ENCODE assay signal across 18 cellular contexts in genomic region chr5:83467315-83468044, GRCh38. TPM values are rescaled to one million over a fixed set of nuclear protein-coding genes. Genes with fewer than 3 reads are reported as not detected.
A peak's percentile ranks its signal among the peaks of the same experiment; 100 is the strongest.
DNase-seq lines count a peak whose midpoint lies in the region; ATAC-seq and TF ChIP-seq lines count a peak whose summit lies in the region.
"Had no signal": no experiment of that assay in that cellular context is flagged by ENCODE, and none has a peak within 500 bp of the region (broad histone marks: within the 10 kb centered on the region; RNA-seq: fewer than 3 reads in every experiment).

No MANE protein-coding gene starts in this region.

- intact Hi-C loops in naive thymus-derived CD4-positive, alpha-beta T cell (cut with micrococcal nuclease) = no loop called here

- DNase-seq in AG10803 (ENCODE audit: low read depth) = peak; percentile 70
- DNase-seq in NCI-H2227 treated with DMSO at 0.1 percent for 48 hours (lab: John Stamatoyannopoulos, UW) = peak; percentile 50
- DNase-seq in fibroblast of pulmonary artery (ENCODE audit: low read depth) = peak; percentile 63
- DNase-seq in NCI-H526 treated with DMSO at 0.1 percent for 48 hours (lab: John Stamatoyannopoulos, UW) = no peak
- DNase-seq in MG63 = no peak
- no peak for DNase-seq in erythroblast (lab: John Stamatoyannopoulos, UW)
- no peak for DNase-seq in naive thymus-derived CD4-positive, alpha-beta T cell
- DNase-seq: activated CD8-positive, alpha-beta T cell treated with anti-CD3 and anti-CD28 coated beads, Interleukin-2, amount 10 ng/mL, durations not matched to agents 7 days and 5 days; activated effector memory CD4-positive, alpha-beta T cell treated with anti-CD3 and anti-CD28 coated beads, Interleukin-2, amount 50 U/mL, for 16 hours; AML-193; caudate nucleus; NCI-H1436; stimulated activated CD4-positive, alpha-beta T cell treated with anti-CD3 and anti-CD28 coated beads, Interleukin-4, amount 100 ng/mL, for 24 hours had no signal

- no peaks in the 10 kb centered on the region for H3K27me3 Mint-ChIP-seq in nephron (ENCODE audit: low read depth)
- H3K27me3 Mint-ChIP-seq in naive thymus-derived CD4-positive, alpha-beta T cell = peaks cover 56 to 73% (median 71%) of the 10 kb centered on the region in 5 donors

- peaks cover 8% of the 10 kb centered on the region for H3K36me3 Mint-ChIP-seq in nephron (ENCODE audit: low read depth)
- H3K36me3 Mint-ChIP-seq in naive thymus-derived CD4-positive, alpha-beta T cell = peaks cover 0 to 5% (median 0%) of the 10 kb centered on the region in 5 donors
- H3K36me3 Mint-ChIP-seq: stimulated activated memory B cell treated with anti-CD40 and anti-IgM and Interleukin-4, amounts not matched to agents 10 μg/mL and 1 μg/mL and 100 μg/mL, for 72 hours had no signal

- TF ChIP-seq CTCF in AG10803 (conservative IDR thresholded peaks at IDR 0.05; ENCODE audit: low read length) (peak; percentile 62), fibroblast of pulmonary artery (IDR thresholded peaks at IDR 0.05; ENCODE audit: low read length, missing control alignments) (peak; percentile 25), nephron (IDR thresholded peaks at IDR 0.05; ENCODE audit: unreplicated experiment in 3 of 3) (peak in 1 of 3 experiments; percentile 11)

- no peaks in the 10 kb centered on the region for H3K36me3 ChIP-seq in MG63
- no peaks in the 10 kb centered on the region for H3K36me3 ChIP-seq in naive thymus-derived CD4-positive, alpha-beta T cell (ENCODE audit: control insufficient read depth in 2 of 3, insufficient read depth in 3 of 3, low read length in 3 of 3)
- H3K36me3 ChIP-seq: vagina had no signal

- peaks cover 8% of the 10 kb centered on the region; the same call in 1 of the 2 replicates for H3K27me3 ChIP-seq in MG63
- no peaks in the 10 kb centered on the region for H3K27me3 ChIP-seq in naive thymus-derived CD4-positive, alpha-beta T cell (ENCODE audit: control insufficient read depth in 2 of 2, insufficient read depth in 2 of 2, low read length in 2 of 2)

- CTCF ChIA-PET in naive thymus-derived CD4-positive, alpha-beta T cell (lab: Charles Lee) = no interaction called here

- no peak for ATAC-seq in naive thymus-derived CD4-positive, alpha-beta T cell
- ATAC-seq: activated CD8-positive, alpha-beta T cell treated with anti-CD3 and anti-CD28 coated beads, Interleukin-2, amount 10 ng/mL, durations not matched to agents 7 days and 5 days; stimulated activated memory B cell treated with anti-CD40 and anti-IgM and Interleukin-4, amounts not matched to agents 10 μg/mL and 1 μg/mL and 100 μg/mL, for 72 hours had no signal

- peaks cover 0 to 4% of the 10 kb centered on the region in 2 donors for H3K4me1 ChIP-seq in naive thymus-derived CD4-positive, alpha-beta T cell (ENCODE audit: control insufficient read depth in 2 of 2, insufficient read depth in 2 of 2, low read length in 2 of 2)

- H3K4me3 ChIP-seq in AG10803 (ENCODE audit: low read length) (no peak overlapping the region), fibroblast of pulmonary artery (replicated peaks; ENCODE audit: low read depth, low read length) (no peak overlapping the region), MG63 (no peak overlapping the region)
- no peak overlapping the region for H3K4me3 ChIP-seq in naive thymus-derived CD4-positive, alpha-beta T cell (ENCODE audit: low read length)
- H3K4me3 ChIP-seq: vagina had no signal

- H3K27ac Mint-ChIP-seq in nephron = peak overlapping the region in 2 of 3 experiments; percentile 6 to 23
- H3K27ac Mint-ChIP-seq in naive thymus-derived CD4-positive, alpha-beta T cell = no peak overlapping the region
- H3K27ac Mint-ChIP-seq: activated CD8-positive, alpha-beta T cell treated with anti-CD3 and anti-CD28 coated beads, Interleukin-2, amount 10 ng/mL, durations not matched to agents 7 days and 5 days; progenitor cell of endocrine pancreas; stimulated activated memory B cell treated with anti-CD40 and anti-IgM and Interleukin-4, amounts not matched to agents 10 μg/mL and 1 μg/mL and 100 μg/mL, for 72 hours had no signal

- POLR2A ChIA-PET in naive thymus-derived CD4-positive, alpha-beta T cell (lab: Charles Lee) = no interaction called here

- no peak overlapping the region for H3K27ac ChIP-seq in naive thymus-derived CD4-positive, alpha-beta T cell (ENCODE audit: low read depth, low read length)
- H3K27ac ChIP-seq: vagina had no signal

- TF ChIP-seq POLR2A in erythroblast (IDR thresholded peaks at IDR 0.05; ENCODE audit: low read length) = no peak

- H3K9me3 Mint-ChIP-seq in nephron = peaks cover 5% of the 10 kb centered on the region
- H3K9me3 Mint-ChIP-seq in naive thymus-derived CD4-positive, alpha-beta T cell = peaks cover 0 to 7% (median 4%) of the 10 kb centered on the region in 11 donors

- peaks cover 11% of the 10 kb centered on the region for H3K4me1 Mint-ChIP-seq in nephron
- peaks cover 7 to 16% (median 11%) of the 10 kb centered on the region in 7 donors for H3K4me1 Mint-ChIP-seq in naive thymus-derived CD4-positive, alpha-beta T cell

- no peak overlapping the region for H3K4me3 Mint-ChIP-seq in nephron
- no peak overlapping the region for H3K4me3 Mint-ChIP-seq in naive thymus-derived CD4-positive, alpha-beta T cell
- H3K4me3 Mint-ChIP-seq: activated CD8-positive, alpha-beta T cell treated with anti-CD3 and anti-CD28 coated beads, Interleukin-2, amount 10 ng/mL, durations not matched to agents 7 days and 5 days; stimulated activated memory B cell treated with anti-CD40 and anti-IgM and Interleukin-4, amounts not matched to agents 10 μg/mL and 1 μg/mL and 100 μg/mL, for 72 hours had no signal

- no peaks in the 10 kb centered on the region for H3K9me3 ChIP-seq in MG63
- H3K9me3 ChIP-seq in naive thymus-derived CD4-positive, alpha-beta T cell (ENCODE audit: control insufficient read depth in 2 of 3, low read length in 3 of 3) = no peaks in the 10 kb centered on the region
- H3K9me3 ChIP-seq: vagina had no signal

RNA-seq across cellular contexts. Expression of gene VCAN, which starts 4.1 kb away (rescaled TPM):
- total RNA-seq in MG63 (2014; rRNA removed; shearing (Covaris generic); ENCODE audit: low replicate concordance) = 26.6 and 36.9 TPM in 2 replicates
- 100 to 1,000 TPM in 1 of 5 experiments, 10 to 100 TPM in 1, 1 to 10 TPM in 2, under 1 TPM in 1; 0.31 to 563 (median 1.5) TPM for total RNA-seq in naive thymus-derived CD4-positive, alpha-beta T cell
- polyA plus RNA-seq in naive thymus-derived CD4-positive, alpha-beta T cell = under 1 TPM; 0.28 to 0.35 TPM
- total RNA-seq: T-helper 2 cell treated with Interferon-gamma antibody and Interleukin-4, amounts not matched to agents 100 ng/mL and 5 ng/mL, for 36 hours had no signal

Comparison
In these comparisons a context has a peak if more than half of its experiments do, and no peak if none do; other contexts are left out.
1. DNase-seq: peak in AG10803 (single experiment), NCI-H2227 treated with DMSO at 0.1 percent for 48 hours (single experiment) and fibroblast of pulmonary artery (single experiment); none in NCI-H526 treated with DMSO at 0.1 percent for 48 hours (single experiment), MG63 (single experiment), erythroblast (0 of 2) and naive thymus-derived CD4-positive, alpha-beta T cell (0 of 9).
2. H3K27ac Mint-ChIP-seq: peak in nephron (2 of 3); none in naive thymus-derived CD4-positive, alpha-beta T cell (0 of 9).